Comparison of ENCODE assay signal across 14 cellular contexts in the genomic region with DNA sequence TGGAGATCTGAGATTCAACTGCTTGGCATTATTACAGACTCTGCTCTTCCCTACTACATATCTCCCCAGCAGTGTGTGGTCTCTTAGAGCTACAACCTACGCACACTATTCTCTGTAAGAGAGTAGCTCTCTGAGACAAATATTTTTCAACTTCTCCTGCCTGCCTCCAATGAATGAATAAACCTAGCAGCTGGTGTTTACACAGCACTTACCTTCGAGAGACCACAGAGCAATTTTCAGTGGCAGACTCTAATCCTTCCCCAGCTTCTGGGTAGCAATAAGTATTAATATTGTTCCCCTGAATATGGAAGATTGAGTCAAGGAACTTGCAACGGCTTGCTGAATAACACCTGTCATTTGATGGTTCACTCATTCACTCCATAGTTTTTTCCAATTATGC.
DNase-seq lines count a peak whose midpoint lies in the region; TF ChIP-seq lines count a peak whose summit lies in the region.
"Had no signal": no experiment of that assay in that cellular context is flagged by ENCODE, and none has a peak within 500 bp of the region (broad histone marks: within the 10 kb centered on the region; RNA-seq: fewer than 3 reads in every experiment).

No MANE protein-coding gene starts in this region.

- TF ChIP-seq CTCF in tibial artery (IDR thresholded peaks at IDR 0.05) (no peak), WERI-Rb-1 (IDR thresholded peaks at IDR 0.05; ENCODE audit: low read depth, low read length) (no peak)

- H3K27me3 ChIP-seq in tibial artery (no peaks in the 10 kb centered on the region), WERI-Rb-1 (ENCODE audit: insufficient read depth, low read depth, severe bottlenecking) (no peaks in the 10 kb centered on the region)
- H3K27me3 ChIP-seq: BE2C had no signal

- no peaks in the 10 kb centered on the region for H3K4me1 ChIP-seq in tibial artery
- H3K4me1 ChIP-seq: BE2C had no signal

- no peak overlapping the region for H3K27ac ChIP-seq in tibial artery
- no peak overlapping the region for H3K27ac ChIP-seq in WERI-Rb-1
- H3K27ac ChIP-seq: PC-9 had no signal

- DNase-seq in NCI-H146 (lab: John Stamatoyannopoulos, UW) = peak; percentile 5
- no peak for DNase-seq in NCI-H146 treated with DMSO at 0.1 percent for 48 hours (lab: John Stamatoyannopoulos, UW; ENCODE audit: unreplicated experiment)
- peak; percentile 1 for DNase-seq in NCI-H1417 treated with DMSO at 0.1 percent for 48 hours (lab: John Stamatoyannopoulos, UW)
- peak; percentile 12 for DNase-seq in NCI-H510A (lab: John Stamatoyannopoulos, UW)
- peak; percentile 60 to 64 for DNase-seq in SHP77 (lab: John Stamatoyannopoulos, UW)
- DNase-seq in tibial artery = no peak
- DNase-seq in glomerular visceral epithelial cell (ENCODE audit: extremely low spot score) = no peak
- no peak for DNase-seq in WERI-Rb-1
- DNase-seq: 8988T; BE2C; CD4-positive, alpha-beta T cell; KG1; NCI-H1048; PC-9 had no signal

- H3K36me3 ChIP-seq in tibial artery (no peaks in the 10 kb centered on the region), WERI-Rb-1 (no peaks in the 10 kb centered on the region)
- H3K36me3 ChIP-seq: BE2C had no signal

- intact Hi-C loops in tibial artery (cut with DNase I; ENCODE audit: low total_unique reads) = no loop called here

- H3K4me3 ChIP-seq in tibial artery (no peak overlapping the region), WERI-Rb-1 (ENCODE audit: low read depth, low read length) (no peak overlapping the region)
- H3K4me3 ChIP-seq: PC-9 had no signal

- H3K9me3 ChIP-seq in tibial artery (no peaks in the 10 kb centered on the region), WERI-Rb-1 (ENCODE audit: severe bottlenecking) (no peaks in the 10 kb centered on the region)
- H3K9me3 ChIP-seq: BE2C had no signal

Comparison
In these comparisons a context has a peak if more than half of its experiments do, and no peak if none do; other contexts are left out.
1. DNase-seq: peak in NCI-H146 (single experiment), NCI-H1417 treated with DMSO at 0.1 percent for 48 hours (single experiment), NCI-H510A (single experiment) and SHP77 (2 of 2); none in NCI-H146 treated with DMSO at 0.1 percent for 48 hours (single experiment), tibial artery (0 of 2), glomerular visceral epithelial cell (single experiment) and WERI-Rb-1 (single experiment).